9 cellular contexts compared by ENCODE assay signal in genomic region chr5:178206166-178207101, GRCh38. TPM values are rescaled to one million over a fixed set of nuclear protein-coding genes. Genes with fewer than 3 reads are reported as not detected.
DNase-seq lines count a peak whose midpoint lies in the region; ATAC-seq, FAIRE-seq and TF ChIP-seq lines count a peak whose summit lies in the region.
"Had no signal": no experiment of that assay in that cellular context is flagged by ENCODE, and none has a peak within 500 bp of the region (broad histone marks: within the 10 kb centered on the region; RNA-seq: fewer than 3 reads in every experiment).

No MANE protein-coding gene starts in this region.

- peak overlapping the region; percentile 98 for H3K4me3 ChIP-seq in A673 (ENCODE audit: low read depth, low read length, poor library complexity, severe bottlenecking)
- H3K4me3 ChIP-seq in HUES6 (ENCODE audit: low read depth, low read length) = peak overlapping the region; percentile 78
- peak overlapping the region; percentile 63 to 87 (median 86) for H3K4me3 ChIP-seq in mammary epithelial cell (replicated peaks in 1 of 3; ENCODE audit: insufficient read depth in 1 of 3, low read depth in 2 of 3, low read length in 3 of 3)

- H3K27ac Mint-ChIP-seq in mesothelial cell of epicardium = peak overlapping the region; percentile 68

- POLR2A ChIA-PET in A673 (lab: Charles Lee; ENCODE audit: low non-redundant PET) = no interaction called here

- dilution Hi-C loops in mammary epithelial cell (cut with HindIII; ENCODE audit: low sequenced_read_pairs) = no loop called here

- TF ChIP-seq POLR2A in GM12892 (IDR thresholded peaks at IDR 0.05; ENCODE audit: low read depth, low read length) = no peak; the same call in 1 of the 2 replicates

- BruUV-seq in A673 (replicated peaks; lab: Mats Ljungman, UMichigan) (TSS peak; percentile 41), mammary epithelial cell (replicated peaks; lab: Mats Ljungman, UMichigan) (TSS peak; percentile 7)

- H3K36me3 ChIP-seq in A673 (ENCODE audit: insufficient read depth, low read length, poor library complexity, severe bottlenecking) (peaks cover 61% of the 10 kb centered on the region), HUES6 (ENCODE audit: control insufficient read depth, insufficient read depth, low read length) (peaks cover 62% of the 10 kb centered on the region), mammary epithelial cell (ENCODE audit: insufficient read depth, low read length) (peaks cover 45% of the 10 kb centered on the region)

- peak overlapping the region; percentile 67 for H3K4me3 Mint-ChIP-seq in mesothelial cell of epicardium

- WGBS in mammary epithelial cell (ENCODE audit: low coverage, missing lambda C conversion rate) = 45% methylated on average over 11 of the region's 12 CpGs

- H3K9me3 ChIP-seq in A673 (ENCODE audit: low read depth, low read length, poor library complexity, severe bottlenecking) (no peaks in the 10 kb centered on the region), HUES6 (ENCODE audit: control insufficient read depth, insufficient read depth, low read depth, low read length) (no peaks in the 10 kb centered on the region), mammary epithelial cell (replicated peaks; ENCODE audit: insufficient read depth, low read length) (no peaks in the 10 kb centered on the region)

- H3K79me2 ChIP-seq in mammary epithelial cell (ENCODE audit: insufficient read depth, low read length) = peaks cover 66% of the 10 kb centered on the region

- ATAC-seq in HG03095 (IDR thresholded peaks at IDR 0.05; ENCODE audit: unreplicated experiment) = no peak

- H3K9ac ChIP-seq in HUES6 (ENCODE audit: low read length) = peak overlapping the region; percentile 96
- peak overlapping the region; percentile 76 for H3K9ac ChIP-seq in mammary epithelial cell (ENCODE audit: insufficient read depth, low read length)

- H3K4me1 Mint-ChIP-seq in mesothelial cell of epicardium = peaks cover 35% of the 10 kb centered on the region

- in situ Hi-C loops in mammary epithelial cell (cut with MboI; ENCODE audit: low sequenced_read_pairs in 2 of 2) = no loop called here

- H3K27ac ChIP-seq in A673 (ENCODE audit: low read depth, low read length, poor library complexity, severe bottlenecking) = peak overlapping the region; percentile 97
- no peak overlapping the region for H3K27ac ChIP-seq in HUES6 (ENCODE audit: low read depth, low read length)
- H3K27ac ChIP-seq in mammary epithelial cell (ENCODE audit: insufficient read depth, low read depth, low read length) = peak overlapping the region; percentile 69

- H3K4me2 ChIP-seq in mammary epithelial cell (ENCODE audit: insufficient read depth, low read depth, low read length) = peak overlapping the region; percentile 97

- H3K36me3 Mint-ChIP-seq in mesothelial cell of epicardium = peaks cover 25% of the 10 kb centered on the region

- intact Hi-C loops in A673 (cut with micrococcal nuclease; ENCODE audit: unreplicated experiment) = no loop called here
- intact Hi-C loops in mammary epithelial cell (cut with micrococcal nuclease) = no loop called here

- H2AFZ ChIP-seq in mammary epithelial cell (ENCODE audit: low read depth, low read length) = no peak overlapping the region

- peaks cover 23% of the 10 kb centered on the region for H4K20me1 ChIP-seq in mammary epithelial cell (ENCODE audit: insufficient read depth, low read length)

- no peak for DNase-seq in A673 (ENCODE audit: low spot score)
- DNase-seq in mammary epithelial cell = no peak
- no peak for DNase-seq in mesothelial cell of epicardium (ENCODE audit: low spot score in 2 of 2, unreplicated experiment in 2 of 2)
- DNase-seq in putamen (ENCODE audit: low spot score) = no peak
- no peak for DNase-seq in NCI-H1417 treated with DMSO at 0.1 percent for 48 hours (lab: John Stamatoyannopoulos, UW)
- DNase-seq in GM12892 (ENCODE audit: insufficient read length) = no peak
- DNase-seq: activated CD4-positive, alpha-beta T cell treated with anti-CD3 and anti-CD28 coated beads, Interleukin-2, amount 50 U/mL, for 48 hours had no signal

- CTCF ChIA-PET in A673 (lab: Charles Lee) = no interaction called here
- CTCF ChIA-PET in mammary epithelial cell (lab: Charles Lee; ENCODE audit: low non-redundant PET) = no interaction called here

- no peaks in the 10 kb centered on the region for H3K9me3 Mint-ChIP-seq in mesothelial cell of epicardium

- FAIRE-seq in GM12892 (lab: Jason Lieb, UNC) = no peak

- H3K27me3 Mint-ChIP-seq in mesothelial cell of epicardium (ENCODE audit: low read depth) = peaks cover 2% of the 10 kb centered on the region

- peaks cover 11% of the 10 kb centered on the region for H3K4me1 ChIP-seq in A673 (ENCODE audit: insufficient read depth, low read length, poor library complexity, severe bottlenecking)
- peaks cover 3% of the 10 kb centered on the region; the same call in 1 of the 2 replicates for H3K4me1 ChIP-seq in HUES6 (ENCODE audit: control insufficient read depth, insufficient read depth, low read length)
- peaks cover 29% of the 10 kb centered on the region for H3K4me1 ChIP-seq in mammary epithelial cell (ENCODE audit: insufficient read depth, low read length)

- TF ChIP-seq CTCF in A673 (conservative IDR thresholded peaks at IDR 0.05; ENCODE audit: low read depth, low read length) (no peak), mammary epithelial cell (conservative IDR thresholded peaks at IDR 0.05 in 1 of 2, IDR thresholded peaks at IDR 0.05 in 1 of 2; ENCODE audit: extremely low read depth in 1 of 2, insufficient read depth in 1 of 2, low read depth in 1 of 2, low read length in 2 of 2) (no peak), mesothelial cell of epicardium (IDR thresholded peaks at IDR 0.05; ENCODE audit: unreplicated experiment) (no peak)

- H3K27me3 ChIP-seq in A673 (replicated peaks; ENCODE audit: insufficient read depth, low read depth, low read length, poor library complexity) (no peaks in the 10 kb centered on the region), HUES6 (ENCODE audit: control insufficient read depth, insufficient read depth, low read length) (no peaks in the 10 kb centered on the region), mammary epithelial cell (ENCODE audit: insufficient read depth, low read length) (no peaks in the 10 kb centered on the region)

RNA-seq across cellular contexts. Expression of gene HNRNPAB, which starts 2.1 kb away (rescaled TPM):
- total RNA-seq in A673 (2021) = 369 and 408 TPM in 2 replicates
- 100 to 1,000 TPM in 1 of 2 donors, 10 to 100 TPM in 1; 68.8 to 243 TPM for total RNA-seq in mammary epithelial cell
- 158 TPM for polyA plus RNA-seq in mammary epithelial cell
- polyA minus RNA-seq in mammary epithelial cell = 162 TPM
- total RNA-seq in mesothelial cell of epicardium = 198 to 209 TPM (median 204 TPM) in 3 replicates
- polyA plus RNA-seq in GM12892 (2012; ENCODE audit: missing spikeins) = 168 TPM

RNA-seq across cellular contexts. Expression of gene GMCL2, which starts 19.3 kb away (rescaled TPM):
- total RNA-seq in A673 (2021) (not detected in 2 replicates), mammary epithelial cell (not detected), mesothelial cell of epicardium (not detected in 3 replicates)
- not detected for polyA plus RNA-seq in mammary epithelial cell
- not detected for polyA minus RNA-seq in mammary epithelial cell
- polyA plus RNA-seq in GM12892 (2012; ENCODE audit: missing spikeins) = not detected

RNA-seq across cellular contexts. Expression of gene PHYKPL, which starts 26.2 kb away (rescaled TPM):
- 43.9 and 49.0 TPM in 2 replicates for total RNA-seq in A673 (2021)
- total RNA-seq in mammary epithelial cell = 10 to 100 TPM; 14.8 to 25.2 TPM
- polyA plus RNA-seq in mammary epithelial cell = 9.6 TPM
- 12.2 TPM for polyA minus RNA-seq in mammary epithelial cell
- 128 to 137 TPM (median 137 TPM) in 3 replicates for total RNA-seq in mesothelial cell of epicardium
- 32.8 TPM for polyA plus RNA-seq in GM12892 (2012; ENCODE audit: missing spikeins)

RNA-seq across cellular contexts. Expression of gene NHP2, which starts 52.7 kb away (rescaled TPM):
- total RNA-seq in A673 (2021) = 223 and 232 TPM in 2 replicates
- total RNA-seq in mammary epithelial cell = 100 to 1,000 TPM in 1 of 2 donors, 10 to 100 TPM in 1; 72.8 to 152 TPM
- polyA plus RNA-seq in mammary epithelial cell = 213 TPM
- polyA minus RNA-seq in mammary epithelial cell = 91.2 TPM
- 112 to 120 TPM (median 116 TPM) in 3 replicates for total RNA-seq in mesothelial cell of epicardium
- polyA plus RNA-seq in GM12892 (2012; ENCODE audit: missing spikeins) = 162 TPM
